In genomic region chr4:73668806-73669205, GRCh38 we compare ENCODE assay signal across 14 cellular contexts. TPM values are rescaled to one million over a fixed set of nuclear protein-coding genes. Genes with fewer than 3 reads are reported as not detected.
DNase-seq lines count a peak whose midpoint lies in the region; ATAC-seq and TF ChIP-seq lines count a peak whose summit lies in the region.
"Had no signal": no experiment of that assay in that cellular context is flagged by ENCODE, and none has a peak within 500 bp of the region (broad histone marks: within the 10 kb centered on the region; RNA-seq: fewer than 3 reads in every experiment).

No MANE protein-coding gene starts in this region.

- H3K27me3 Mint-ChIP-seq in activated T-helper 1 cell treated with anti-CD3 and anti-CD28 coated beads, Interleukin-12 subunit alpha, Interleukin-12 subunit beta, Interleukin-2, Interleukin-4 antibody, amounts not matched to agents 30 ng/mL and 10 ng/mL and 1 ng/mL, durations not matched to agents 14 hours and 24 hours and 36 hours (ENCODE audit: insufficient read depth) = no peaks in the 10 kb centered on the region
- H3K27me3 Mint-ChIP-seq: activated naive CD4-positive, alpha-beta T cell treated with anti-CD3 and anti-CD28 coated beads, Interleukin-2, amount 50 U/mL, for 24 hours had no signal

- H3K9me3 Mint-ChIP-seq in activated T-helper 1 cell treated with anti-CD3 and anti-CD28 coated beads, Interleukin-12 subunit alpha, Interleukin-12 subunit beta, Interleukin-2, Interleukin-4 antibody, amounts not matched to agents 30 ng/mL and 10 ng/mL and 1 ng/mL, durations not matched to agents 14 hours and 24 hours and 36 hours = no peaks in the 10 kb centered on the region
- H3K9me3 Mint-ChIP-seq: activated naive CD4-positive, alpha-beta T cell treated with anti-CD3 and anti-CD28 coated beads, Interleukin-2, amount 50 U/mL, for 24 hours had no signal

- H3K4me3 ChIP-seq in adipocyte (ENCODE audit: low read length) (peak overlapping the region; percentile 35), mucosa of descending colon (no peak overlapping the region)
- H3K4me3 ChIP-seq: MG63 had no signal

- intact Hi-C loops in mucosa of descending colon (cut with DNase I, micrococcal nuclease) = loop anchor here in 1 of 2 donors (10.0 kb wide), 1 partner anchor 466 kb away; no protein-coding TSS in a partner anchor
- intact Hi-C loops in activated T-helper 1 cell treated with anti-CD3 and anti-CD28 coated beads, Interleukin-12 subunit alpha, Interleukin-12 subunit beta, Interleukin-2, Interleukin-4 antibody, amounts not matched to agents 30 ng/mL and 10 ng/mL and 1 ng/mL, durations not matched to agents 14 hours and 24 hours and 36 hours (cut with micrococcal nuclease) = no loop called here

- H3K4me1 ChIP-seq in adipocyte (ENCODE audit: control insufficient read depth, insufficient read depth, low read length) = peaks cover 30% of the 10 kb centered on the region
- no peaks in the 10 kb centered on the region for H3K4me1 ChIP-seq in mucosa of descending colon (ENCODE audit: low read depth)

- H3K9me3 ChIP-seq in adipocyte (ENCODE audit: control insufficient read depth, low read length) (no peaks in the 10 kb centered on the region), mucosa of descending colon (no peaks in the 10 kb centered on the region)
- H3K9me3 ChIP-seq: MG63 had no signal

- no peaks in the 10 kb centered on the region for H3K27me3 ChIP-seq in adipocyte (replicated peaks; ENCODE audit: control insufficient read depth, insufficient read depth, low read length)
- H3K27me3 ChIP-seq: MG63 had no signal

- H3K4me1 Mint-ChIP-seq in activated T-helper 1 cell treated with anti-CD3 and anti-CD28 coated beads, Interleukin-12 subunit alpha, Interleukin-12 subunit beta, Interleukin-2, Interleukin-4 antibody, amounts not matched to agents 30 ng/mL and 10 ng/mL and 1 ng/mL, durations not matched to agents 14 hours and 24 hours and 36 hours (ENCODE audit: low read depth) = no peaks in the 10 kb centered on the region
- H3K4me1 Mint-ChIP-seq: activated naive CD4-positive, alpha-beta T cell treated with anti-CD3 and anti-CD28 coated beads, Interleukin-2, amount 50 U/mL, for 24 hours had no signal

- ATAC-seq in mucosa of descending colon = peak; percentile 27

- no peak overlapping the region for H3K27ac Mint-ChIP-seq in activated T-helper 1 cell treated with anti-CD3 and anti-CD28 coated beads, Interleukin-12 subunit alpha, Interleukin-12 subunit beta, Interleukin-2, Interleukin-4 antibody, amounts not matched to agents 30 ng/mL and 10 ng/mL and 1 ng/mL, durations not matched to agents 14 hours and 24 hours and 36 hours
- H3K27ac Mint-ChIP-seq: activated naive CD4-positive, alpha-beta T cell treated with anti-CD3 and anti-CD28 coated beads, Interleukin-2, amount 50 U/mL, for 24 hours had no signal

- peak overlapping the region; percentile 49 for H3K9ac ChIP-seq in adipocyte (ENCODE audit: low read length)

- peak; percentile 85 for DNase-seq in DMS79 (lab: John Stamatoyannopoulos, UW)
- DNase-seq in NCI-H1694 (lab: John Stamatoyannopoulos, UW) = peak; percentile 83
- peak; percentile 58 for DNase-seq in adipocyte (ENCODE audit: low read depth)
- no peak for DNase-seq in mucosa of descending colon
- no peak for DNase-seq in activated T-helper 1 cell treated with anti-CD3 and anti-CD28 coated beads, Interleukin-12 subunit alpha, Interleukin-12 subunit beta, Interleukin-2, Interleukin-4 antibody, amounts not matched to agents 30 ng/mL and 10 ng/mL and 1 ng/mL, durations not matched to agents 14 hours and 24 hours and 36 hours (ENCODE audit: low spot score)
- DNase-seq in stimulated activated CD4-positive, alpha-beta T cell treated with anti-CD3 and anti-CD28 coated beads, Interleukin-4, amount 100 ng/mL, for 24 hours = no peak
- DNase-seq in retina = no peak
- DNase-seq in SK-N-DZ (ENCODE audit: low spot score) = no peak
- DNase-seq: activated CD8-positive, alpha-beta memory T cell treated with anti-CD3 and anti-CD28 coated beads for 24 hours; MG63; stimulated activated CD4-positive, alpha-beta T cell treated with anti-CD3 and anti-CD28 coated beads, Interleukin-12 subunit alpha, Interleukin-12 subunit beta, amount 100 ng/mL, for 4 hours; T-helper 9 cell had no signal

- no peak for TF ChIP-seq CTCF in mucosa of descending colon (IDR thresholded peaks at IDR 0.05)

- no peaks in the 10 kb centered on the region for H3K36me3 Mint-ChIP-seq in activated T-helper 1 cell treated with anti-CD3 and anti-CD28 coated beads, Interleukin-12 subunit alpha, Interleukin-12 subunit beta, Interleukin-2, Interleukin-4 antibody, amounts not matched to agents 30 ng/mL and 10 ng/mL and 1 ng/mL, durations not matched to agents 14 hours and 24 hours and 36 hours (ENCODE audit: low read depth)
- H3K36me3 Mint-ChIP-seq: activated naive CD4-positive, alpha-beta T cell treated with anti-CD3 and anti-CD28 coated beads, Interleukin-2, amount 50 U/mL, for 24 hours had no signal

- no peak overlapping the region for H3K4me3 Mint-ChIP-seq in activated T-helper 1 cell treated with anti-CD3 and anti-CD28 coated beads, Interleukin-12 subunit alpha, Interleukin-12 subunit beta, Interleukin-2, Interleukin-4 antibody, amounts not matched to agents 30 ng/mL and 10 ng/mL and 1 ng/mL, durations not matched to agents 14 hours and 24 hours and 36 hours
- H3K4me3 Mint-ChIP-seq: activated naive CD4-positive, alpha-beta T cell treated with anti-CD3 and anti-CD28 coated beads, Interleukin-2, amount 50 U/mL, for 24 hours had no signal

- no peaks in the 10 kb centered on the region for H3K36me3 ChIP-seq in adipocyte (ENCODE audit: control insufficient read depth, insufficient read depth, low read length, severe bottlenecking)
- no peaks in the 10 kb centered on the region for H3K36me3 ChIP-seq in mucosa of descending colon (ENCODE audit: low read depth)
- H3K36me3 ChIP-seq: MG63 had no signal

RNA-seq across cellular contexts. Expression of gene RASSF6, which starts 48.6 kb away (rescaled TPM):
- 10 to 100 TPM; 15.1 to 41.1 (median 27.1) TPM for total RNA-seq in mucosa of descending colon
- total RNA-seq in activated T-helper 1 cell treated with anti-CD3 and anti-CD28 coated beads, Interleukin-12 subunit alpha, Interleukin-12 subunit beta, Interleukin-2, Interleukin-4 antibody, amounts not matched to agents 30 ng/mL and 10 ng/mL and 1 ng/mL, durations not matched to agents 14 hours and 24 hours and 36 hours = not detected in 2 replicates
- 0.51 and 1.1 TPM in 2 replicates for polyA plus RNA-seq in SK-N-DZ (2014; cell fraction: cytosol; rRNA removed)
- 0.17 and 1.9 TPM in 2 replicates for polyA plus RNA-seq in SK-N-DZ (2014; cell fraction: nucleus; rRNA removed)
- polyA plus RNA-seq: neural cell had no signal

Comparison
In these comparisons a context has a peak if more than half of its experiments do, and no peak if none do; other contexts are left out.
1. DNase-seq: peak in DMS79 (single experiment), NCI-H1694 (single experiment) and adipocyte (single experiment); none in mucosa of descending colon (0 of 3), activated T-helper 1 cell treated with anti-CD3 and anti-CD28 coated beads, Interleukin-12 subunit alpha, Interleukin-12 subunit beta, Interleukin-2, Interleukin-4 antibody, amounts not matched to agents 30 ng/mL and 10 ng/mL and 1 ng/mL, durations not matched to agents 14 hours and 24 hours and 36 hours (single experiment), stimulated activated CD4-positive, alpha-beta T cell treated with anti-CD3 and anti-CD28 coated beads, Interleukin-4, amount 100 ng/mL, for 24 hours (single experiment), retina (single experiment) and SK-N-DZ (single experiment).
2. RNA of gene RASSF6, which starts 48.6 kb away (total RNA-seq): 15.1 to 41.1 TPM in mucosa of descending colon; not detected in activated T-helper 1 cell treated with anti-CD3 and anti-CD28 coated beads, Interleukin-12 subunit alpha, Interleukin-12 subunit beta, Interleukin-2, Interleukin-4 antibody, amounts not matched to agents 30 ng/mL and 10 ng/mL and 1 ng/mL, durations not matched to agents 14 hours and 24 hours and 36 hours; every median in the first group is over 10 times any median in the second.